8 cellular contexts compared by ENCODE assay signal in the genomic region with DNA sequence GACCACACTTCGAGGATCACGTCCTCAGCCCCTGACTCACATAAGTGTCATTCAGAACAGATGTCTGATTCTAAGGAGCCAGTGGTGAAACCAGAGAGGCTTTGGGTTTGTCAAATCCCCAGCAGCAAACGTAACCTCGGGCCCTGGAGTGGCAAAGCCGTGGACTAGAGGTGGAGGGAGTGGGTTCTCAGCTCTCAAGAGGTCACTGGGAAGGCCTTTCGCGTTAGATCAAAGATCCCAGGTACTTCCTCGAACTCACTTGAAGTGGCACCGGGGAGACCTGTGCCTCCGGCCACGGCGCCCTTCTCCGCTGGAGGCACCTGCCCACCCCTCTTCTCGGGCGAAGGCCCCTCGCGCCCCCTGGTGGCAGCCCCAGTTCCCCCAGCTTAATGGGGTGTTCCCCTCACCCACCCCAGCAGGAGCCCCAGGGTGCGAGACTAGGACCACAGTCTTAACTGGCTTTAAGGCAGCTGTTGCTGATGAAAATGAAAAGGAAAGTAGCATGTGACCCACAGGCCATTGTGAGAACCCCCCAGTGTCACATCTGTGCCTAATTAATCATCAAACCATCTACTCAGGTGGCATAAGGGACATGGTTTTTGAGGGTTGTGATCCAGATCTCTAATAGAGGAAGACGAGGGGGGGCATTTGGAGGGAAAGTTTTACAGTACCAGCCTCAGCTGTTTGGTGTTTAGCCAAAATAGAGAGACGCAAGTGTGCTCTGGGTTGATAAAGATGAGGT. TPM values are rescaled to one million over a fixed set of nuclear protein-coding genes. Genes with fewer than 3 reads are reported as not detected.
DNase-seq lines count a peak whose midpoint lies in the region; ATAC-seq and TF ChIP-seq lines count a peak whose summit lies in the region.

No MANE protein-coding gene starts in this region.

- DNase-seq in AG08396 (ENCODE audit: low spot score) (peak; percentile 74), NCI-H774 (lab: John Stamatoyannopoulos, UW) (peak; percentile 32), epithelial cell of proximal tubule (ENCODE audit: low read depth) (no peak)
- peak; percentile 29 for DNase-seq in activated CD8-positive, alpha-beta memory T cell treated with anti-CD3 and anti-CD28 coated beads, Interleukin-2, amount 50 U/mL, for 1 hour (ENCODE audit: extremely low read depth)
- peak; percentile 62 to 69 for DNase-seq in stimulated activated CD8-positive, alpha-beta memory T cell treated with anti-CD3 and anti-CD28 coated beads, Interleukin-7, amount 100 ng/mL, for 4 hours (ENCODE audit: low read depth in 2 of 2)

- no peaks in the 10 kb centered on the region for H3K9me3 ChIP-seq in muscle layer of colon (ENCODE audit: low read length)

- H3K4me1 ChIP-seq in muscle layer of colon (ENCODE audit: insufficient read depth, low read length): peaks cover 14% of the 10 kb centered on the region

- no peak overlapping the region for H3K27ac ChIP-seq in muscle layer of colon (ENCODE audit: low read depth, low read length)

- no peak overlapping the region for H3K9ac ChIP-seq in muscle layer of colon (ENCODE audit: low read length)

- TF ChIP-seq CTCF in epithelial cell of proximal tubule (conservative IDR thresholded peaks at IDR 0.05; ENCODE audit: low read depth, low read length): peak; percentile 81

- peaks cover 25 to 34% of the 10 kb centered on the region in 2 donors for H3K27me3 ChIP-seq in muscle layer of colon (ENCODE audit: control insufficient read depth in 1 of 2, insufficient read depth in 2 of 2, low read length in 2 of 2)

- H3K4me3 ChIP-seq in epithelial cell of proximal tubule (ENCODE audit: low read depth, low read length) (peak overlapping the region; percentile 53), muscle layer of colon (ENCODE audit: low read depth in 1 of 2, low read length in 2 of 2) (peak overlapping the region; percentile 23 to 43)

- ATAC-seq in GM18868 (IDR thresholded peaks at IDR 0.05; ENCODE audit: unreplicated experiment) (peak; percentile 83), HG03135 (IDR thresholded peaks at IDR 0.05; ENCODE audit: unreplicated experiment) (peak; percentile 84)

- no peaks in the 10 kb centered on the region for H3K36me3 ChIP-seq in muscle layer of colon (ENCODE audit: insufficient read depth, low read length)

RNA-seq across cellular contexts. Expression of a gene that starts 0.7 kb away (rescaled TPM):
- under 0.01 and 0.06 TPM in 2 replicates for total RNA-seq in epithelial cell of proximal tubule
